1 cellular context compared by ENCODE assay signal in genomic region chr1:47411441-47411840, GRCh38.
TF ChIP-seq lines count a peak whose summit lies in the region.

No MANE protein-coding gene starts in this region.

TF ChIP-seq in HepG2, 621 proteins besides CTCF, POLR2A, EP300 and RAD21 (continued from another document):
- no peak for TF ChIP-seq ZBTB44 (CRISPR knock-in tag; IDR thresholded peaks at IDR 0.05)
- no peak for TF ChIP-seq ZNF280B (CRISPR knock-in tag; IDR thresholded peaks at IDR 0.05; ENCODE audit: borderline replicate concordance)
- no peak for TF ChIP-seq ZNF275 (CRISPR knock-in tag; IDR thresholded peaks at IDR 0.05; ENCODE audit: borderline replicate concordance)
- TF ChIP-seq, protein P1, sequence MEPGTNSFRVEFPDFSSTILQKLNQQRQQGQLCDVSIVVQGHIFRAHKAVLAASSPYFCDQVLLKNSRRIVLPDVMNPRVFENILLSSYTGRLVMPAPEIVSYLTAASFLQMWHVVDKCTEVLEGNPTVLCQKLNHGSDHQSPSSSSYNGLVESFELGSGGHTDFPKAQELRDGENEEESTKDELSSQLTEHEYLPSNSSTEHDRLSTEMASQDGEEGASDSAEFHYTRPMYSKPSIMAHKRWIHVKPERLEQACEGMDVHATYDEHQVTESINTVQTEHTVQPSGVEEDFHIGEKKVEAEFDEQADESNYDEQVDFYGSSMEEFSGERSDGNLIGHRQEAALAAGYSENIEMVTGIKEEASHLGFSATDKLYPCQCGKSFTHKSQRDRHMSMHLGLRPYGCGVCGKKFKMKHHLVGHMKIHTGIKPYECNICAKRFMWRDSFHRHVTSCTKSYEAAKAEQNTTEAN (CRISPR knock-in tag; conservative IDR thresholded peaks at IDR 0.05), result no peak
- no peak for TF ChIP-seq SIN3B (IDR thresholded peaks at IDR 0.05; ENCODE audit: low read length)
- no peak for TF ChIP-seq LCORL (IDR thresholded peaks at IDR 0.05)
- no peak for TF ChIP-seq LCORL (CRISPR knock-in tag; IDR thresholded peaks at IDR 0.05)
- TF ChIP-seq, protein P2, sequence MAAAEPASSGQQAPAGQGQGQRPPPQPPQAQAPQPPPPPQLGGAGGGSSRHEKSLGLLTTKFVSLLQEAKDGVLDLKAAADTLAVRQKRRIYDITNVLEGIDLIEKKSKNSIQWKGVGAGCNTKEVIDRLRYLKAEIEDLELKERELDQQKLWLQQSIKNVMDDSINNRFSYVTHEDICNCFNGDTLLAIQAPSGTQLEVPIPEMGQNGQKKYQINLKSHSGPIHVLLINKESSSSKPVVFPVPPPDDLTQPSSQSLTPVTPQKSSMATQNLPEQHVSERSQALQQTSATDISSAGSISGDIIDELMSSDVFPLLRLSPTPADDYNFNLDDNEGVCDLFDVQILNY (CRISPR knock-in tag; conservative IDR thresholded peaks at IDR 0.05), result no peak
- no peak for TF ChIP-seq MTF2 (CRISPR knock-in tag; IDR thresholded peaks at IDR 0.05; ENCODE audit: borderline replicate concordance)
- TF ChIP-seq ZBTB2 (CRISPR knock-in tag; IDR thresholded peaks at IDR 0.05; ENCODE audit: low read depth), result no peak
- TF ChIP-seq POLR2G (IDR thresholded peaks at IDR 0.05; ENCODE audit: low read depth, low read length), result no peak
